ENCODE assay signal across 1 cellular context in the genomic region with DNA sequence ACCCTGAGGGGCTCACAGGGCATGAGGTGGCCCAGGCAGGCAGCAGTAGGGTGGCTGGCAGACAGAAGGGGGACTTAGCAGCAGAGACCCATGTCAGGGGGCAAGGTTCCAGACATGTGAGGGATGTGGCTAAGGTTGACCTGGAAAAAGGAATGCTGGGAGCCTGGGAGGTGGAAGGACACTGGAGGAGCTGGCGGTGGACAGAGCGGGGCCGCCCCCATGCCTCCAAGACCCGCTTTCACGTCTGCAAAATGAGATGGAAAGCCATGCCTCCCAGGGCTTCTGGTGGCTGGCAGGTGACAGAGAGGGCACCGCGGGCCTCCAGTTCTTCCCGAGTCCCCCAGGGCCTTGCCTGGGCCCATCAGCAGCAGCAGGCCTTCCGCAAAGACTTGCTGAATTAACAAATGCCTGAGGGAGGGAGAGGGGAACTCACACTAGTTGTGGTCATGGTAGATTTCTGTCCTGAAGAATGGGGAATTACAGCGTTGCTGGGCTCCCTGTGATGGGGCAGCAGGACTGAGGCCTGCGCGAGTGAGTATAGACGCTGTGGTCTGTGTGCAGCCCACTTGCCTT.
TF ChIP-seq lines count a peak whose summit lies in the region.

No MANE protein-coding gene starts in this region.

TF ChIP-seq in WTC11, 78 proteins besides CTCF, POLR2A, EP300 and RAD21 (continued from another document):
- TF ChIP-seq, protein P1, sequence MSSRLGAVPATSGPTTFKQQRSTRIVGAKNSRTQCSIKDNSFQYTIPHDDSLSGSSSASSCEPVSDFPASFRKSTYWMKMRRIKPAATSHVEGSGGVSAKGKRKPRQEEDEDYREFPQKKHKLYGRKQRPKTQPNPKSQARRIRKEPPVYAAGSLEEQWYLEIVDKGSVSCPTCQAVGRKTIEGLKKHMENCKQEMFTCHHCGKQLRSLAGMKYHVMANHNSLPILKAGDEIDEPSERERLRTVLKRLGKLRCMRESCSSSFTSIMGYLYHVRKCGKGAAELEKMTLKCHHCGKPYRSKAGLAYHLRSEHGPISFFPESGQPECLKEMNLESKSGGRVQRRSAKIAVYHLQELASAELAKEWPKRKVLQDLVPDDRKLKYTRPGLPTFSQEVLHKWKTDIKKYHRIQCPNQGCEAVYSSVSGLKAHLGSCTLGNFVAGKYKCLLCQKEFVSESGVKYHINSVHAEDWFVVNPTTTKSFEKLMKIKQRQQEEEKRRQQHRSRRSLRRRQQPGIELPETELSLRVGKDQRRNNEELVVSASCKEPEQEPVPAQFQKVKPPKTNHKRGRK (CRISPR knock-in tag; IDR thresholded peaks at IDR 0.05; ENCODE audit: borderline replicate concordance), result no peak
- TF ChIP-seq, protein P2, sequence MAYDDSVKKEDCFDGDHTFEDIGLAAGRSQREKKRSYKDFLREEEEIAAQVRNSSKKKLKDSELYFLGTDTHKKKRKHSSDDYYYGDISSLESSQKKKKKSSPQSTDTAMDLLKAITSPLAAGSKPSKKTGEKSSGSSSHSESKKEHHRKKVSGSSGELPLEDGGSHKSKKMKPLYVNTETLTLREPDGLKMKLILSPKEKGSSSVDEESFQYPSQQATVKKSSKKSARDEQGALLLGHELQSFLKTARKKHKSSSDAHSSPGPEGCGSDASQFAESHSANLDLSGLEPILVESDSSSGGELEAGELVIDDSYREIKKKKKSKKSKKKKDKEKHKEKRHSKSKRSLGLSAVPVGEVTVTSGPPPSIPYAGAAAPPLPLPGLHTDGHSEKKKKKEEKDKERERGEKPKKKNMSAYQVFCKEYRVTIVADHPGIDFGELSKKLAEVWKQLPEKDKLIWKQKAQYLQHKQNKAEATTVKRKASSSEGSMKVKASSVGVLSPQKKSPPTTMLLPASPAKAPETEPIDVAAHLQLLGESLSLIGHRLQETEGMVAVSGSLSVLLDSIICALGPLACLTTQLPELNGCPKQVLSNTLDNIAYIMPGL (CRISPR knock-in tag; IDR thresholded peaks at IDR 0.05), result no peak
- no peak for TF ChIP-seq ATF1 (CRISPR knock-in tag; IDR thresholded peaks at IDR 0.05)
TF ChIP-seq in WTC11: peak in this region for 0.
